ENCODE assay signal across 12 cellular contexts in the genomic region with DNA sequence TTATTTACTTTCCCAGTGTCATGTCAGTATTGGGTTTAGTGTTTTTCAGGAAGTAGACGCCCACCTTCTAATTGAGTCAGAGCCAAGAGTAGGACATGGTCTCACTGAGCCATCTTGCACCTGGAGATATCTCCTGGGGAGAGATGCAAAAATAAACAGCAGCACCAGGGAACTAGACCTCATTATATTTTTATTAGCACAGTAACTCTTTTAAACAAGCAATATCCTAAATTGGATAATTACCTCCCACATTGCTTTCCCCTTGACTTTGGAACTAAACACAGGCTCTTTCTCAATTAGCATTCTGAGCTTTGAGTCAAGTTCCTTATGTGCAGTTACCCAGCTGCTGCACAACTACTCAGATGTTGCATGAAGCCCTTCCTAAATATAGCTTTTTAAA.
DNase-seq lines count a peak whose midpoint lies in the region; ATAC-seq and TF ChIP-seq lines count a peak whose summit lies in the region.
"Had no signal": no experiment of that assay in that cellular context is flagged by ENCODE, and none has a peak within 500 bp of the region (broad histone marks: within the 10 kb centered on the region; RNA-seq: fewer than 3 reads in every experiment).

No MANE protein-coding gene starts in this region.

- no peaks in the 10 kb centered on the region for H3F3A ChIP-seq in PC-3 (ENCODE audit: low read length, unreplicated experiment)

- no peaks in the 10 kb centered on the region for H3K27me3 ChIP-seq in mammary epithelial cell (ENCODE audit: insufficient read depth, low read length)
- H3K27me3 ChIP-seq in breast epithelium = no peaks in the 10 kb centered on the region
- no peaks in the 10 kb centered on the region for H3K27me3 ChIP-seq in PC-3 (ENCODE audit: low read length)

- H3K27ac ChIP-seq in mammary epithelial cell (ENCODE audit: insufficient read depth, low read depth, low read length) = no peak overlapping the region
- no peak overlapping the region for H3K27ac ChIP-seq in breast epithelium
- H3K27ac ChIP-seq in PC-3 (ENCODE audit: low read length) = no peak overlapping the region

- in situ Hi-C loops in mammary epithelial cell (cut with MboI; ENCODE audit: low sequenced_read_pairs in 2 of 2) = no loop called here

- H4K20me1 ChIP-seq in mammary epithelial cell (ENCODE audit: insufficient read depth, low read length) (no peaks in the 10 kb centered on the region), PC-3 (ENCODE audit: low read length) (no peaks in the 10 kb centered on the region)

- H3K9ac ChIP-seq in mammary epithelial cell (ENCODE audit: insufficient read depth, low read length) = no peak overlapping the region
- H3K9ac ChIP-seq in PC-3 (ENCODE audit: low read length) = no peak overlapping the region

- H2AFZ ChIP-seq in mammary epithelial cell (ENCODE audit: low read depth, low read length) (no peak overlapping the region), PC-3 (ENCODE audit: low read length) (no peak overlapping the region)

- ATAC-seq in GM19023 (IDR thresholded peaks at IDR 0.05; ENCODE audit: unreplicated experiment) = no peak
- ATAC-seq in HG02571 (IDR thresholded peaks at IDR 0.05; ENCODE audit: unreplicated experiment) = no peak
- ATAC-seq in PC-3 = no peak
- ATAC-seq: HCT116 had no signal

- H3K9me3 ChIP-seq in mammary epithelial cell (replicated peaks; ENCODE audit: insufficient read depth, low read length) (no peaks in the 10 kb centered on the region), breast epithelium (no peaks in the 10 kb centered on the region), PC-3 (ENCODE audit: low read length) (no peaks in the 10 kb centered on the region)

- H3K79me2 ChIP-seq in mammary epithelial cell (ENCODE audit: insufficient read depth, low read length) = no peaks in the 10 kb centered on the region
- H3K79me2 ChIP-seq in PC-3 (ENCODE audit: low read length) = no peaks in the 10 kb centered on the region

- H3K9me2 ChIP-seq in PC-3 (replicated peaks; ENCODE audit: low read length) = no peaks in the 10 kb centered on the region

- intact Hi-C loops in mammary epithelial cell (cut with micrococcal nuclease) = no loop called here
- intact Hi-C loops in breast epithelium (cut with DNase I; ENCODE audit: low total_unique reads) = no loop called here
- intact Hi-C loops in PC-3 (cut with micrococcal nuclease) = no loop called here

- BruUV-seq in mammary epithelial cell (replicated peaks; lab: Mats Ljungman, UMichigan) (no TSS peak), PC-3 (replicated peaks; lab: Mats Ljungman, UMichigan) (no TSS peak)

- TF ChIP-seq CTCF in mammary epithelial cell (conservative IDR thresholded peaks at IDR 0.05 in 1 of 2, IDR thresholded peaks at IDR 0.05 in 1 of 2; ENCODE audit: extremely low read depth in 1 of 2, insufficient read depth in 1 of 2, low read depth in 1 of 2, low read length in 2 of 2) = no peak
- TF ChIP-seq CTCF in breast epithelium (IDR thresholded peaks at IDR 0.05) = no peak
- TF ChIP-seq CTCF in choroid plexus epithelial cell (conservative IDR thresholded peaks at IDR 0.05; ENCODE audit: low read depth, low read length) = no peak
- TF ChIP-seq CTCF in PC-3 (conservative IDR thresholded peaks at IDR 0.05; ENCODE audit: low read depth, low read length) = no peak

- 40% methylated on average over 1 of the region's 1 CpG for WGBS in mammary epithelial cell (ENCODE audit: low coverage, missing lambda C conversion rate)

- H3K4me1 ChIP-seq in mammary epithelial cell (ENCODE audit: insufficient read depth, low read length) (no peaks in the 10 kb centered on the region), breast epithelium (no peaks in the 10 kb centered on the region), PC-3 (ENCODE audit: insufficient read depth, low read length) (peaks cover 7% of the 10 kb centered on the region; the same call in 1 of the 2 replicates)

- TF ChIP-seq POLR2A in breast epithelium (IDR thresholded peaks at IDR 0.05) = no peak

- dilution Hi-C loops in mammary epithelial cell (cut with HindIII; ENCODE audit: low sequenced_read_pairs) = no loop called here

- DNase-seq in mammary epithelial cell = peak; percentile 4
- DNase-seq in breast epithelium (ENCODE audit: low spot score in 2 of 2) = no peak
- DNase-seq in NCI-H345 (lab: John Stamatoyannopoulos, UW) = peak; percentile 59
- peak; percentile 43 for DNase-seq in choroid plexus epithelial cell (ENCODE audit: low read depth)
- no peak for DNase-seq in PC-3
- no peak for DNase-seq in GF-D8 (lab: John Stamatoyannopoulos, UW)
- DNase-seq: activated CD4-positive, alpha-beta T cell treated with anti-CD3 and anti-CD28 coated beads, Interleukin-2, amount 10 ng/mL, durations not matched to agents 7 days and 5 days; immature natural killer cell; naive B cell had no signal

- no peak overlapping the region for H3K4me3 ChIP-seq in mammary epithelial cell (replicated peaks in 1 of 3; ENCODE audit: insufficient read depth in 1 of 3, low read depth in 2 of 3, low read length in 3 of 3)
- H3K4me3 ChIP-seq in breast epithelium = no peak overlapping the region
- H3K4me3 ChIP-seq in choroid plexus epithelial cell (ENCODE audit: low read depth, low read length) = no peak overlapping the region
- H3K4me3 ChIP-seq in PC-3 (ENCODE audit: low read length) = no peak overlapping the region

- H3K36me3 ChIP-seq in mammary epithelial cell (ENCODE audit: insufficient read depth, low read length) = no peaks in the 10 kb centered on the region
- no peaks in the 10 kb centered on the region for H3K36me3 ChIP-seq in breast epithelium
- no peaks in the 10 kb centered on the region for H3K36me3 ChIP-seq in PC-3 (ENCODE audit: low read depth, low read length)

- H3K4me2 ChIP-seq in mammary epithelial cell (ENCODE audit: insufficient read depth, low read depth, low read length) = no peak overlapping the region
- H3K4me2 ChIP-seq in PC-3 (ENCODE audit: low read length) = no peak overlapping the region

- CTCF ChIA-PET in mammary epithelial cell (lab: Charles Lee; ENCODE audit: low non-redundant PET) = no interaction called here
- CTCF ChIA-PET in PC-3 (lab: Charles Lee) = no interaction called here

- POLR2A ChIA-PET in PC-3 (lab: Charles Lee; ENCODE audit: unreplicated experiment) = no interaction called here

Comparison
In these comparisons a context has a peak if more than half of its experiments do, and no peak if none do; other contexts are left out.
1. DNase-seq: peak in mammary epithelial cell (single experiment), NCI-H345 (single experiment) and choroid plexus epithelial cell (single experiment); none in breast epithelium (0 of 2), PC-3 (single experiment) and GF-D8 (single experiment).